ENCODE assay signal across 28 cellular contexts in genomic region chr13:114194853-114195252, GRCh38. TPM values are rescaled to one million over a fixed set of nuclear protein-coding genes. Genes with fewer than 3 reads are reported as not detected.
DNase-seq lines count a peak whose midpoint lies in the region; ATAC-seq and TF ChIP-seq lines count a peak whose summit lies in the region.
"Had no signal": no experiment of that assay in that cellular context is flagged by ENCODE, and none has a peak within 500 bp of the region (broad histone marks: within the 10 kb centered on the region; RNA-seq: fewer than 3 reads in every experiment).

No MANE protein-coding gene starts in this region.

- CTCF ChIA-PET in activated CD4-positive, alpha-beta T cell treated with anti-CD3 and anti-CD28 coated beads for 36 hours (lab: Charles Lee) = interaction anchor here (0.6 to 0.8 kb wide), 3 partner anchors 26 to 364 kb away, joined by 3 to 4 read pairs (median 3); no protein-coding TSS in a partner anchor

- H3K27ac ChIP-seq in MM.1S (ENCODE audit: low read length) (peak overlapping the region; percentile 65; the same call in 1 of the 2 replicates), upper lobe of right lung (no peak overlapping the region)
- H3K27ac ChIP-seq: breast epithelium, heart left ventricle, neural progenitor cell, psoas muscle, SK-N-MC had no signal

- H3K4me1 ChIP-seq in MM.1S (ENCODE audit: low read length) (peaks cover 14% of the 10 kb centered on the region), upper lobe of right lung (no peaks in the 10 kb centered on the region)
- H3K4me1 ChIP-seq: BE2C, breast epithelium, heart left ventricle, neural progenitor cell, psoas muscle had no signal

- POLR2A ChIA-PET in activated CD4-positive, alpha-beta T cell treated with anti-CD3 and anti-CD28 coated beads for 36 hours (lab: Charles Lee) = no interaction called here

- H3K36me3 Mint-ChIP-seq in activated CD4-positive, alpha-beta T cell treated with anti-CD3 and anti-CD28 coated beads for 36 hours (ENCODE audit: low read depth) = peaks cover 4% of the 10 kb centered on the region
- no peaks in the 10 kb centered on the region for H3K36me3 Mint-ChIP-seq in natural killer cell
- H3K36me3 Mint-ChIP-seq: WTC11 had no signal

- H3K4me2 ChIP-seq in MM.1S (ENCODE audit: low read depth, low read length) = peak overlapping the region; percentile 45; the same call in 1 of the 2 replicates
- H3K4me2 ChIP-seq: neural progenitor cell had no signal

- no peaks in the 10 kb centered on the region for H3F3A ChIP-seq in MM.1S (ENCODE audit: insufficient read depth, low read length)

- H3K4me3 ChIP-seq in MM.1S (ENCODE audit: low read length) (no peak overlapping the region), upper lobe of right lung (no peak overlapping the region)
- H3K4me3 ChIP-seq: breast epithelium, heart left ventricle, neural progenitor cell, psoas muscle, SK-N-MC had no signal

- peaks cover 13% of the 10 kb centered on the region for H3K4me1 Mint-ChIP-seq in activated CD4-positive, alpha-beta T cell treated with anti-CD3 and anti-CD28 coated beads for 36 hours
- H3K4me1 Mint-ChIP-seq in natural killer cell = peaks cover 11 to 15% of the 10 kb centered on the region in 2 donors
- H3K4me1 Mint-ChIP-seq: neural progenitor cell had no signal

- no peaks in the 10 kb centered on the region for H3K36me3 ChIP-seq in MM.1S (replicated peaks; ENCODE audit: insufficient read depth, low read length)
- H3K36me3 ChIP-seq in upper lobe of right lung = no peaks in the 10 kb centered on the region
- H3K36me3 ChIP-seq: BE2C, breast epithelium, heart left ventricle, neural progenitor cell had no signal

- DNase-seq in activated CD4-positive, alpha-beta T cell treated with anti-CD3 and anti-CD28 coated beads for 36 hours = peak; percentile 44
- DNase-seq in activated CD4-positive, alpha-beta T cell treated with anti-CD3 and anti-CD28 coated beads, Interleukin-2, amount 50 U/mL, for 1 hour = no peak
- DNase-seq in MM.1S (peak; percentile 78), natural killer cell (no peak), AML-193 (lab: John Stamatoyannopoulos, UW) (no peak), upper lobe of right lung (no peak)
- DNase-seq in activated naive CD4-positive, alpha-beta T cell treated with anti-CD3 and anti-CD28 coated beads, Interleukin-2, amount 50 U/mL, for 16 hours = peak; percentile 38
- DNase-seq: 8988T; activated CD8-positive, alpha-beta memory T cell treated with anti-CD3 and anti-CD28 coated beads, Interleukin-2, amount 50 U/mL, for 4 hours; BE2C; cortex of kidney; heart left ventricle; left ventricle myocardium superior; midbrain; NCI-H1048; NCI-H2029; NCI-H446 treated with DMSO at 0.1 percent for 48 hours; psoas muscle; substantia nigra had no signal

- peak overlapping the region; percentile 26; the same call in 1 of the 2 replicates for H2AFZ ChIP-seq in MM.1S (ENCODE audit: low read length)
- H2AFZ ChIP-seq: neural progenitor cell had no signal

- TF ChIP-seq CTCF in MM.1S (IDR thresholded peaks at IDR 0.05; ENCODE audit: low read length) (no peak), natural killer cell (IDR thresholded peaks at IDR 0.05) (no peak), upper lobe of right lung (IDR thresholded peaks at IDR 0.05) (no peak)

- peak; percentile 94 for ATAC-seq in activated CD4-positive, alpha-beta T cell treated with anti-CD3 and anti-CD28 coated beads for 36 hours
- ATAC-seq in natural killer cell (peak; percentile 61 to 90 (median 83)), upper lobe of right lung (no peak), GM21529 (IDR thresholded peaks at IDR 0.05; ENCODE audit: unreplicated experiment) (no peak)
- ATAC-seq: HCT116, left ventricle myocardium superior, psoas muscle, WTC11 had no signal

- H3K4me3 Mint-ChIP-seq in activated CD4-positive, alpha-beta T cell treated with anti-CD3 and anti-CD28 coated beads for 36 hours = no peak overlapping the region
- H3K4me3 Mint-ChIP-seq in natural killer cell = peak overlapping the region; percentile 21
- H3K4me3 Mint-ChIP-seq: neural progenitor cell; T-helper 2 cell treated with Interferon-gamma antibody and Interleukin-4, amounts not matched to agents 5 μg/mL and 100 μg/mL, for 36 hours; WTC11 had no signal

- no peak overlapping the region for H3K9ac ChIP-seq in MM.1S (ENCODE audit: low read length)
- H3K9ac ChIP-seq: neural progenitor cell had no signal

- H3K27me3 Mint-ChIP-seq in activated CD4-positive, alpha-beta T cell treated with anti-CD3 and anti-CD28 coated beads for 36 hours = no peaks in the 10 kb centered on the region
- H3K27me3 Mint-ChIP-seq in natural killer cell (ENCODE audit: low read depth in 2 of 2) = no peaks in the 10 kb centered on the region

- H4K20me1 ChIP-seq in MM.1S (ENCODE audit: insufficient read depth, low read length) = no peaks in the 10 kb centered on the region

- H3K9me2 ChIP-seq in MM.1S (replicated peaks; ENCODE audit: insufficient read depth, low read length) = no peaks in the 10 kb centered on the region

- H3K27ac Mint-ChIP-seq in activated CD4-positive, alpha-beta T cell treated with anti-CD3 and anti-CD28 coated beads for 36 hours = no peak overlapping the region
- H3K27ac Mint-ChIP-seq in natural killer cell = peak overlapping the region; percentile 47 to 79
- H3K27ac Mint-ChIP-seq: neural progenitor cell; T-helper 2 cell treated with Interferon-gamma antibody and Interleukin-4, amounts not matched to agents 5 μg/mL and 100 μg/mL, for 36 hours; WTC11 had no signal

- H3K79me2 ChIP-seq in MM.1S (ENCODE audit: low read length) = no peaks in the 10 kb centered on the region

- intact Hi-C loops in activated CD4-positive, alpha-beta T cell treated with anti-CD3 and anti-CD28 coated beads for 36 hours (cut with DNase I, micrococcal nuclease) = no loop called here
- intact Hi-C loops in natural killer cell (cut with micrococcal nuclease) = no loop called here
- intact Hi-C loops in upper lobe of right lung (cut with DNase I) = no loop called here

- peaks cover 4% of the 10 kb centered on the region for H3K9me3 Mint-ChIP-seq in activated CD4-positive, alpha-beta T cell treated with anti-CD3 and anti-CD28 coated beads for 36 hours (ENCODE audit: low read depth)
- H3K9me3 Mint-ChIP-seq in natural killer cell = peaks cover 0 to 4% of the 10 kb centered on the region in 2 donors

- no peaks in the 10 kb centered on the region for H3K9me3 ChIP-seq in MM.1S (replicated peaks; ENCODE audit: insufficient read depth, low read length)
- H3K9me3 ChIP-seq in upper lobe of right lung = no peaks in the 10 kb centered on the region
- H3K9me3 ChIP-seq: BE2C, breast epithelium, psoas muscle had no signal

- no peaks in the 10 kb centered on the region for H3K27me3 ChIP-seq in MM.1S (replicated peaks; ENCODE audit: insufficient read depth, low read length)
- H3K27me3 ChIP-seq in upper lobe of right lung = no peaks in the 10 kb centered on the region
- H3K27me3 ChIP-seq: BE2C, breast epithelium, neural progenitor cell had no signal

RNA-seq across cellular contexts. Expression of gene CFAP97D2, which starts 15.8 kb away (rescaled TPM):
- not detected for total RNA-seq in activated CD4-positive, alpha-beta T cell treated with anti-CD3 and anti-CD28 coated beads for 36 hours
- total RNA-seq in natural killer cell = 1 to 10 TPM in 1 of 3 donors, under 1 TPM in 1, not detected in 1; 0.45 to 7.7 TPM
- total RNA-seq in upper lobe of right lung = not detected
- total RNA-seq: breast epithelium, heart left ventricle, left ventricle myocardium superior, psoas muscle, skeletal muscle tissue, urinary bladder, WTC11 had no signal

RNA-seq across cellular contexts. Expression of gene CDC16, which starts 39.8 kb away (rescaled TPM):
- total RNA-seq in activated CD4-positive, alpha-beta T cell treated with anti-CD3 and anti-CD28 coated beads for 36 hours = 10 to 100 TPM; 83.5 to 90.8 TPM
- total RNA-seq in natural killer cell (10 to 100 TPM; 61.4 to 75.9 (median 70.7) TPM), upper lobe of right lung (65.5 TPM)

Comparison
In these comparisons a context has a peak if more than half of its experiments do, and no peak if none do; other contexts are left out.
1. DNase-seq: peak in activated CD4-positive, alpha-beta T cell treated with anti-CD3 and anti-CD28 coated beads for 36 hours (single experiment), MM.1S (single experiment) and activated naive CD4-positive, alpha-beta T cell treated with anti-CD3 and anti-CD28 coated beads, Interleukin-2, amount 50 U/mL, for 16 hours (single experiment); none in activated CD4-positive, alpha-beta T cell treated with anti-CD3 and anti-CD28 coated beads, Interleukin-2, amount 50 U/mL, for 1 hour (single experiment), natural killer cell (single experiment), AML-193 (0 of 2) and upper lobe of right lung (single experiment).
2. ATAC-seq: peak in activated CD4-positive, alpha-beta T cell treated with anti-CD3 and anti-CD28 coated beads for 36 hours (single experiment) and natural killer cell (3 of 3); none in upper lobe of right lung (single experiment) and GM21529 (single experiment).